In the genomic region with DNA sequence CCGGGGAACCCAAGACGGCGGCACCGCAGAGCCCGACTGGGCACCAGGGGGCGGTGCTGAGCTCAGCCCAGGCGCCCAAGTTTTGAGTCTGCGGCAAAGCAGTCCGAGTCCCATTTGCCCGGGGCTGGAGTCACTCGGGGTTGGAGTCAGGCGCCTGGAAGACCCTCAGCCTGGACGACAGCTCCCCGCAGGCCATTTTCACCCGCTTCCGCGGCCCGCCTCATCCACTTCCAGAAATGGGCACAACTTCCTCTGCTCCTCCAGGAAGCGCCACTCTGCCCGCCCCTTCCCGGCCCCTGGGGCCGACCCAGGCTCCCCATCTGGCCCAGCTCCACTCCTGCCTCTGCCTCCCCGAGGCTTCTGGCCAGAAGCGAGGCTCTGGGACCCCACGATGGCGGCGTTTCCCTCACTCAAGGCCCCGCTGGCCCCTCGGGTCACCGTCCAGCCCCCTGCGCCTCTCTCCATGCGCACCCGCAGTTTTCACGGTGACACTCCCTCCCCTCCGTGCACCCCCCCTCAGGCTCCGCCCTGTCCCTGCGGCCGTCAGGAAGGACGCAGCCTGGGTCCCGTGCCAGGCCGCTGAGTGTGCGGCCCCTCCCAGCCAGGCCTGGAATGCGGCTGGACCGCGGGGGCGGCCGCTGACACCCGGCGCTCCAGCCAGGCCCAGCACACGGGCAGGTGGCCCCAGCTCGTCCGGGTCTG, we compare ENCODE assay signal across 8 cellular contexts. TPM values are rescaled to one million over a fixed set of nuclear protein-coding genes. Genes with fewer than 3 reads are reported as not detected.
A peak's percentile ranks its signal among the peaks of the same experiment; 100 is the strongest.
DNase-seq lines count a peak whose midpoint lies in the region; ATAC-seq and TF ChIP-seq lines count a peak whose summit lies in the region.

No MANE protein-coding gene starts in this region.

- DNase-seq in CD4-positive, alpha-beta T cell = peak; percentile 55 to 76 (median 64)
- DNase-seq in GM20000 (ENCODE audit: low spot score) (peak; percentile 80), LoVo (ENCODE audit: low spot score) (peak; percentile 90), SK-MEL-5 (ENCODE audit: low read depth, low spot score) (peak; percentile 85), germinal center (ENCODE audit: low spot score) (peak; percentile 75), nucleus accumbens (lab: John Stamatoyannopoulos, UW) (peak in 55 of 56 donors; percentile 31 to 96 (median 85)), testis (peak; percentile 94)

- 0% methylated on average over 17 to 52 of the region's 52 CpGs for WGBS in testis, 2 donors

- H3K4me3 ChIP-seq in testis = peak overlapping the region; percentile 47 to 67

- H3K27ac Mint-ChIP-seq in CD4-positive, alpha-beta T cell = peak overlapping the region; percentile 91
- H3K27ac Mint-ChIP-seq in activated naive CD4-positive, alpha-beta T cell treated with anti-CD3 and anti-CD28 coated beads, Interleukin-2, amount 50 U/mL, for 24 hours = peak overlapping the region; percentile 86

- TF ChIP-seq POLR2A in testis (IDR thresholded peaks at IDR 0.05) = peak; percentile 76

- H3K9me3 Mint-ChIP-seq in CD4-positive, alpha-beta T cell = no peaks in the 10 kb centered on the region
- H3K9me3 Mint-ChIP-seq in activated naive CD4-positive, alpha-beta T cell treated with anti-CD3 and anti-CD28 coated beads, Interleukin-2, amount 50 U/mL, for 24 hours = no peaks in the 10 kb centered on the region

- peak; percentile 98 for TF ChIP-seq CTCF in CD4-positive, alpha-beta T cell (IDR thresholded peaks at IDR 0.05)
- TF ChIP-seq CTCF in GM20000 (IDR thresholded peaks at IDR 0.05; ENCODE audit: extremely low read depth, missing control alignments) (peak; percentile 73), testis (IDR thresholded peaks at IDR 0.05) (peak; percentile 91 to 96 (median 94))

- CTCF ChIA-PET in CD4-positive, alpha-beta T cell (lab: Charles Lee) = interaction anchor here (0.7 to 2.2 kb wide), 20 partner anchors 12 to 1694 kb away, joined by 3 to 32 read pairs (median 4); a partner anchor contains a TSS

- H3K4me1 ChIP-seq in testis = peaks cover 26% of the 10 kb centered on the region

- peaks cover 40% of the 10 kb centered on the region for H3K4me1 Mint-ChIP-seq in CD4-positive, alpha-beta T cell (ENCODE audit: low read depth)
- H3K4me1 Mint-ChIP-seq in activated naive CD4-positive, alpha-beta T cell treated with anti-CD3 and anti-CD28 coated beads, Interleukin-2, amount 50 U/mL, for 24 hours = peaks cover 32% of the 10 kb centered on the region

- H3K36me3 Mint-ChIP-seq in CD4-positive, alpha-beta T cell (ENCODE audit: low read depth) = peaks cover 22% of the 10 kb centered on the region
- peaks cover 6% of the 10 kb centered on the region for H3K36me3 Mint-ChIP-seq in activated naive CD4-positive, alpha-beta T cell treated with anti-CD3 and anti-CD28 coated beads, Interleukin-2, amount 50 U/mL, for 24 hours

- H3K4me3 Mint-ChIP-seq in CD4-positive, alpha-beta T cell = peak overlapping the region; percentile 93
- H3K4me3 Mint-ChIP-seq in activated naive CD4-positive, alpha-beta T cell treated with anti-CD3 and anti-CD28 coated beads, Interleukin-2, amount 50 U/mL, for 24 hours = peak overlapping the region; percentile 98

- intact Hi-C loops in CD4-positive, alpha-beta T cell (cut with DNase I, micrococcal nuclease) = loop anchor here (1.0 to 10.0 kb wide), 6 partner anchors 23 to 586 kb away; a partner anchor contains a TSS
- intact Hi-C loops in testis (cut with DNase I; ENCODE audit: low total_unique reads) = no loop called here

- in situ Hi-C loops in SK-MEL-5 (cut with HindIII; ENCODE audit: low pct_unique_long_range_greater_than_20kb, low sequenced_read_pairs) = no loop called here

- POLR2A ChIA-PET in CD4-positive, alpha-beta T cell (lab: Charles Lee) = interaction anchor here (0.6 to 6.3 kb wide), 17 partner anchors 12 to 1129 kb away, joined by 3 to 71 read pairs (median 4); a partner anchor contains a TSS

- no peaks in the 10 kb centered on the region for H3K27me3 Mint-ChIP-seq in CD4-positive, alpha-beta T cell
- H3K27me3 Mint-ChIP-seq in activated naive CD4-positive, alpha-beta T cell treated with anti-CD3 and anti-CD28 coated beads, Interleukin-2, amount 50 U/mL, for 24 hours = no peaks in the 10 kb centered on the region

- H3K36me3 ChIP-seq in testis (ENCODE audit: low read depth, missing control alignments) = no peaks in the 10 kb centered on the region

- H3K27ac ChIP-seq in CD4-positive, alpha-beta T cell (ENCODE audit: low read depth, low read length) = peak overlapping the region; percentile 83
- peak overlapping the region; percentile 92 to 94 for H3K27ac ChIP-seq in testis

- H3K9me3 ChIP-seq in CD4-positive, alpha-beta T cell (ENCODE audit: control insufficient read depth, low read length) = no peaks in the 10 kb centered on the region
- H3K9me3 ChIP-seq in testis = no peaks in the 10 kb centered on the region

- H3K27me3 ChIP-seq in CD4-positive, alpha-beta T cell (ENCODE audit: control insufficient read depth, insufficient read depth, low read length) = no peaks in the 10 kb centered on the region
- H3K27me3 ChIP-seq in testis = no peaks in the 10 kb centered on the region

- peak; percentile 35 for ATAC-seq in CD4-positive, alpha-beta T cell (ENCODE audit: poor library complexity)

RNA-seq across cellular contexts. Expression of a gene that starts 4.9 kb away (rescaled TPM):
- 10 to 100 TPM; 26.4 to 26.5 TPM for total RNA-seq in CD4-positive, alpha-beta T cell
- 6.6 and 8.9 TPM in 2 replicates for total RNA-seq in SK-MEL-5 (2014; rRNA removed; shearing (Covaris generic))
- polyA plus RNA-seq in SK-MEL-5 (2015; cell fraction: cytosol; rRNA removed) = 5.7 and 11.8 TPM in 2 replicates
- polyA plus RNA-seq in SK-MEL-5 (2015; cell fraction: nucleus; rRNA removed) = 2.2 and 3.2 TPM in 2 replicates
- 10 to 100 TPM in 1 of 2 donors, 1 to 10 TPM in 1; 8.6 to 10.9 TPM for total RNA-seq in testis
- 8.3 TPM for polyA plus RNA-seq in testis (ENCODE audit: insufficient read depth, low read depth, low replicate concordance)

RNA-seq across cellular contexts. Expression of a gene that starts 7.7 kb away (rescaled TPM):
- 1 to 10 TPM; 1.5 TPM for total RNA-seq in CD4-positive, alpha-beta T cell
- 0.95 and 1.1 TPM in 2 replicates for total RNA-seq in SK-MEL-5 (2014; rRNA removed; shearing (Covaris generic))
- polyA plus RNA-seq in SK-MEL-5 (2015; cell fraction: cytosol; rRNA removed) = 1.3 TPM in 2 replicates
- polyA plus RNA-seq in SK-MEL-5 (2015; cell fraction: nucleus; rRNA removed) = 0.77 and 1.1 TPM in 2 replicates
- 1 to 10 TPM; 4.9 to 5.1 TPM for total RNA-seq in testis
- 3.6 TPM for polyA plus RNA-seq in testis (ENCODE audit: insufficient read depth, low read depth, low replicate concordance)

RNA-seq across cellular contexts. Expression of a gene that starts 23.2 kb away (rescaled TPM):
- 10 to 100 TPM; 17.4 to 19.2 TPM for total RNA-seq in CD4-positive, alpha-beta T cell
- total RNA-seq in SK-MEL-5 (2014; rRNA removed; shearing (Covaris generic)) = 10.8 and 12.8 TPM in 2 replicates
- polyA plus RNA-seq in SK-MEL-5 (2015; cell fraction: cytosol; rRNA removed) = 11.7 and 12.8 TPM in 2 replicates
- 3.4 and 6.7 TPM in 2 replicates for polyA plus RNA-seq in SK-MEL-5 (2015; cell fraction: nucleus; rRNA removed)
- total RNA-seq in testis = 10 to 100 TPM; 24.3 to 33.9 TPM
- polyA plus RNA-seq in testis (ENCODE audit: insufficient read depth, low read depth, low replicate concordance) = 22.4 TPM

RNA-seq across cellular contexts. Expression of a gene that starts 30.9 kb away (rescaled TPM):
- total RNA-seq in CD4-positive, alpha-beta T cell = under 1 TPM; 0.08 to 0.11 TPM
- 0.08 TPM in 1 of 2 replicates, not detected in the other for total RNA-seq in SK-MEL-5 (2014; rRNA removed; shearing (Covaris generic))
- 0.06 and 0.50 TPM in 2 replicates for polyA plus RNA-seq in SK-MEL-5 (2015; cell fraction: cytosol; rRNA removed)
- polyA plus RNA-seq in SK-MEL-5 (2015; cell fraction: nucleus; rRNA removed) = not detected in 2 replicates
- total RNA-seq in testis = 10 to 100 TPM; 13.7 to 30.3 TPM
- 32.8 TPM for polyA plus RNA-seq in testis (ENCODE audit: insufficient read depth, low read depth, low replicate concordance)

RNA-seq across cellular contexts. Expression of a gene that starts 44.6 kb away (rescaled TPM):
- total RNA-seq in CD4-positive, alpha-beta T cell = 1 to 10 TPM; 4.3 to 5.2 TPM
- 104 and 110 TPM in 2 replicates for total RNA-seq in SK-MEL-5 (2014; rRNA removed; shearing (Covaris generic))
- polyA plus RNA-seq in SK-MEL-5 (2015; cell fraction: cytosol; rRNA removed) = 139 and 167 TPM in 2 replicates
- 24.0 TPM in 2 replicates for polyA plus RNA-seq in SK-MEL-5 (2015; cell fraction: nucleus; rRNA removed)
- 10 to 100 TPM; 25.0 to 43.3 TPM for total RNA-seq in testis
- 36.8 TPM for polyA plus RNA-seq in testis (ENCODE audit: insufficient read depth, low read depth, low replicate concordance)

Comparison
In these comparisons a context has a peak if more than half of its experiments do, and no peak if none do; other contexts are left out.
1. Peak in every context shown above with its lines: DNase-seq, ATAC-seq, H3K4me3 ChIP-seq and H3K27ac ChIP-seq.